In genomic region chr4:183398298-183399129, GRCh38 we compare ENCODE assay signal across 8 cellular contexts. TPM values are rescaled to one million over a fixed set of nuclear protein-coding genes. Genes with fewer than 3 reads are reported as not detected.
DNase-seq lines count a peak whose midpoint lies in the region; ATAC-seq and TF ChIP-seq lines count a peak whose summit lies in the region.

No MANE protein-coding gene starts in this region.

- 20 to 21% methylated on average over 61 of the region's 61 CpGs for WGBS in ectodermal cell, 2 experiments

- H3K36me3 ChIP-seq in ectodermal cell (ENCODE audit: control insufficient read depth, insufficient read depth, low read length) = no peaks in the 10 kb centered on the region
- H3K36me3 ChIP-seq in lower lobe of right lung = no peaks in the 10 kb centered on the region

- H3K4me1 ChIP-seq in ectodermal cell (ENCODE audit: control insufficient read depth, insufficient read depth, low read length) (peaks cover 3% of the 10 kb centered on the region), lower lobe of right lung (peaks cover 13% of the 10 kb centered on the region)

- peak; percentile 71 for TF ChIP-seq CTCF in lower lobe of right lung (IDR thresholded peaks at IDR 0.05)

- no peak overlapping the region for H3K27ac ChIP-seq in ectodermal cell (ENCODE audit: insufficient read depth, low read depth, low read length, poor library complexity, severe bottlenecking)
- H3K27ac ChIP-seq in lower lobe of right lung = peak overlapping the region; percentile 54

- DNase-seq in NCI-H2029 treated with DMSO at 0.1 percent for 48 hours (lab: John Stamatoyannopoulos, UW) = peak; percentile 2
- no peak for DNase-seq in NCI-H2029 (lab: John Stamatoyannopoulos, UW)
- peak; percentile 5 for DNase-seq in NCI-H2107 treated with DMSO at 0.1 percent for 48 hours (lab: John Stamatoyannopoulos, UW; ENCODE audit: unreplicated experiment)
- DNase-seq in activated CD4-positive, alpha-beta T cell treated with anti-CD3 and anti-CD28 coated beads, Interleukin-2, amount 50 U/mL, for 48 hours = peak; percentile 67 to 76
- peak; percentile 83 for DNase-seq in lower lobe of right lung
- peak in 2 of 3 donors; percentile 36 to 49 for DNase-seq in stimulated activated CD4-positive, alpha-beta T cell treated with anti-CD3 and anti-CD28 coated beads, TNF-alpha, amount 100 ng/mL, for 1 hour (ENCODE audit: low read depth in 3 of 3, low spot score in 1 of 3)

- ATAC-seq in HG02840 (IDR thresholded peaks at IDR 0.05; ENCODE audit: low FRiP score, unreplicated experiment) (peak; percentile 90), lower lobe of right lung (peak; percentile 91 to 94)

- H3K4me3 ChIP-seq in ectodermal cell (ENCODE audit: insufficient read depth, low read depth, low read length) = peak overlapping the region; percentile 32
- H3K4me3 ChIP-seq in lower lobe of right lung = peak overlapping the region; percentile 62

- H3K27me3 ChIP-seq in ectodermal cell (ENCODE audit: control insufficient read depth, insufficient read depth, low read length, poor library complexity, severe bottlenecking) (peaks cover 16% of the 10 kb centered on the region), lower lobe of right lung (ENCODE audit: low read depth) (no peaks in the 10 kb centered on the region)

- intact Hi-C loops in lower lobe of right lung (cut with DNase I) = no loop called here

- H3K9me3 ChIP-seq in ectodermal cell (ENCODE audit: control insufficient read depth, low read length) (no peaks in the 10 kb centered on the region), lower lobe of right lung (no peaks in the 10 kb centered on the region)

RNA-seq across cellular contexts. Expression of gene CDKN2AIP, which starts 45.9 kb away (rescaled TPM):
- polyA plus RNA-seq in ectodermal cell (2013, experiment 1 of 4) = 24.4 TPM
- 28.2 TPM for polyA plus RNA-seq in ectodermal cell (2013, experiment 2 of 4)
- polyA plus RNA-seq in ectodermal cell (2013, experiment 3 of 4) = 28.5 TPM
- polyA plus RNA-seq in ectodermal cell (2013, experiment 4 of 4) = 31.7 TPM
- total RNA-seq in lower lobe of right lung = 15.4 TPM
